ENCODE assay signal across 8 cellular contexts in genomic region chr4:103076777-103077347, GRCh38. TPM values are rescaled to one million over a fixed set of nuclear protein-coding genes. Genes with fewer than 3 reads are reported as not detected.
DNase-seq lines count a peak whose midpoint lies in the region; ATAC-seq and TF ChIP-seq lines count a peak whose summit lies in the region.

No MANE protein-coding gene starts in this region.

- no peak for DNase-seq in GM12864 (ENCODE audit: low read depth)
- no peak for DNase-seq in astrocyte of the cerebellum (ENCODE audit: low read depth)
- no peak for DNase-seq in lung (ENCODE audit: low spot score)
- DNase-seq in epidermal melanocyte (ENCODE audit: insufficient read length, low spot score): no peak

- H3K27ac ChIP-seq in KOPT-K1 (ENCODE audit: low read depth, low read length, poor library complexity, severe bottlenecking) (peak overlapping the region; percentile 79), lung (ENCODE audit: low read depth in 1 of 2, low read length in 1 of 2) (peak overlapping the region; percentile 71 to 96), urinary bladder (ENCODE audit: low read depth) (peak overlapping the region; percentile 88)

- H3K4me3 ChIP-seq in GM12864 (ENCODE audit: low read depth, low read length) (peak overlapping the region; percentile 90), astrocyte of the cerebellum (ENCODE audit: low read depth, low read length) (peak overlapping the region; percentile 70), lung (peak overlapping the region; percentile 84), urinary bladder (ENCODE audit: low read depth, low read length) (peak overlapping the region; percentile 85)

- peak; percentile 41 for ATAC-seq in GM21423 (IDR thresholded peaks at IDR 0.05; ENCODE audit: unreplicated experiment)
- ATAC-seq in lung (ENCODE audit: insufficient read depth, low FRiP score): no peak
- ATAC-seq in GM21737 (IDR thresholded peaks at IDR 0.05; ENCODE audit: unreplicated experiment): no peak

- TF ChIP-seq CTCF in GM12864 (IDR thresholded peaks at IDR 0.05; ENCODE audit: low read depth, low read length, missing control alignments) (no peak), astrocyte of the cerebellum (IDR thresholded peaks at IDR 0.05; ENCODE audit: low read depth, low read length, missing control alignments) (no peak), lung (IDR thresholded peaks at IDR 0.05; ENCODE audit: control extremely low read depth, extremely low read depth) (no peak)

- 21 to 22% methylated on average over 17 of the region's 17 CpGs for WGBS in lung, 2 donors
- WGBS in urinary bladder: 24% methylated on average over 17 of the region's 17 CpGs

- in situ Hi-C loops in astrocyte of the cerebellum (cut with HindIII; ENCODE audit: low sequenced_read_pairs): no loop called here

- H3K36me3 ChIP-seq in KOPT-K1 (ENCODE audit: insufficient read depth, low read length) (peaks cover 21% of the 10 kb centered on the region), lung (ENCODE audit: control insufficient read depth in 2 of 2, insufficient read depth in 2 of 2, low read length in 2 of 2) (peaks cover 2 to 6% of the 10 kb centered on the region in 2 donors), urinary bladder (ENCODE audit: insufficient read depth) (peaks cover 3% of the 10 kb centered on the region)

- H3K4me1 ChIP-seq in lung (ENCODE audit: control insufficient read depth in 2 of 2, insufficient read depth in 2 of 2, low read length in 2 of 2): peaks cover 2 to 8% of the 10 kb centered on the region in 2 donors
- H3K4me1 ChIP-seq in urinary bladder (ENCODE audit: insufficient read depth): peaks cover 1% of the 10 kb centered on the region

- no peaks in the 10 kb centered on the region for H3K9me3 ChIP-seq in KOPT-K1 (ENCODE audit: insufficient read depth, low read length, poor library complexity, severe bottlenecking)
- no peaks in the 10 kb centered on the region for H3K9me3 ChIP-seq in lung (ENCODE audit: control insufficient read depth in 2 of 2, insufficient read depth in 1 of 2, low read length in 1 of 2)

- no peaks in the 10 kb centered on the region for H3K27me3 ChIP-seq in lung (ENCODE audit: control insufficient read depth, insufficient read depth)

RNA-seq across cellular contexts. Expression of gene SLC9B2, which starts 0.3 kb away (rescaled TPM):
- total RNA-seq in lung (1 to 10 TPM; 5.6 to 8.6 TPM), urinary bladder (22.8 TPM)
- polyA plus RNA-seq in lung (1 to 10 TPM; 3.1 to 6.4 TPM), urinary bladder (14.9 TPM)

RNA-seq across cellular contexts. Expression of gene BDH2, which starts 22.8 kb away (rescaled TPM):
- total RNA-seq in lung (10 to 100 TPM; 33.3 to 99.2 TPM), urinary bladder (78.8 TPM)
- polyA plus RNA-seq in lung (10 to 100 TPM; 30.9 to 75.5 TPM), urinary bladder (61.6 TPM)

RNA-seq across cellular contexts. Expression of gene SLC9B1, which starts 57.4 kb away (rescaled TPM):
- total RNA-seq in lung (1 to 10 TPM in 1 of 2 donors, under 1 TPM in 1; 0.49 to 4.6 TPM), urinary bladder (5.2 TPM)
- polyA plus RNA-seq in lung (under 1 TPM; 0.12 to 0.22 TPM), urinary bladder (0.61 TPM)
